ENCODE assay signal across 19 cellular contexts in the genomic region with DNA sequence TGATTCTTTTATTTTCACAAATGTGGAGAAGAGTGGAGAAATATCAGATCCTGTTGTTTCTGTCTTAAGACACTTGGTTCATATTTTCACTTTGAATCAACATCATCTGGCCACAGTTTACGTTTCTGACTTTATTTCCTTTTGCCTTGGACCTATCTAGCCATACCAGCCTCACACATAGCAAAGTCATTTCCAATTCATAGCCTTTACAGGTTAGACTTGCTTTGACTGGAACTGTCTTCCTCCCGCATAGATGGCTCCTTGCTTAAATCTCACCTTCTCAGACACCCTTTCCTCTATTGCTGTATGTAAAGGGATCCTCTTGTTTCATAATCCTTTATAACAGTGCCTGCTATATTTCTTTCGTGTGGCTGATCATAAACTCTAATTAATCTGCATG.
A peak's percentile ranks its signal among the peaks of the same experiment; 100 is the strongest.
DNase-seq lines count a peak whose midpoint lies in the region; ATAC-seq, FAIRE-seq and TF ChIP-seq lines count a peak whose summit lies in the region.
"Had no signal": no experiment of that assay in that cellular context is flagged by ENCODE, and none has a peak within 500 bp of the region (broad histone marks: within the 10 kb centered on the region; RNA-seq: fewer than 3 reads in every experiment).

No MANE protein-coding gene starts in this region.

- no peaks in the 10 kb centered on the region for H3K4me1 ChIP-seq in GM23338 (ENCODE audit: insufficient read depth)
- no peaks in the 10 kb centered on the region for H3K4me1 ChIP-seq in GM12878 (ENCODE audit: control insufficient read depth, insufficient read depth, low read length)
- no peaks in the 10 kb centered on the region for H3K4me1 ChIP-seq in thyroid gland

- CTCF ChIA-PET in GM12878 (lab: Yijun Ruan, JAX): no interaction called here

- H3K36me3 ChIP-seq in GM23338 (ENCODE audit: insufficient read depth) (no peaks in the 10 kb centered on the region), GM12878 (ENCODE audit: control insufficient read depth in 2 of 2, insufficient read depth in 2 of 2, low read length in 1 of 2) (no peaks in the 10 kb centered on the region), thyroid gland (no peaks in the 10 kb centered on the region)

- no peaks in the 10 kb centered on the region for H3K36me3 Mint-ChIP-seq in GM23338 (ENCODE audit: low read depth)
- H3K36me3 Mint-ChIP-seq: CD4-positive, alpha-beta memory T cell had no signal

- no peak for TF ChIP-seq RAD21 in GM12878 (IDR thresholded peaks at IDR 0.05; ENCODE audit: insufficient read depth, low read depth, low read length)

- ATAC-seq in GM18870 (IDR thresholded peaks at IDR 0.05; ENCODE audit: unreplicated experiment) (peak; percentile 62), GM23338 (no peak), HG03159 (IDR thresholded peaks at IDR 0.05; ENCODE audit: unreplicated experiment) (peak; percentile 42), GM12878 (peak; percentile 47)

- H3K27me3 ChIP-seq in GM23338 (ENCODE audit: insufficient read depth) (no peaks in the 10 kb centered on the region), GM12878 (replicated peaks in 1 of 2; ENCODE audit: control insufficient read depth in 2 of 2, insufficient read depth in 2 of 2, low read length in 1 of 2) (no peaks in the 10 kb centered on the region), thyroid gland (no peaks in the 10 kb centered on the region)

- H3K27me3 Mint-ChIP-seq in GM23338 (ENCODE audit: insufficient read depth, low read depth, poor library complexity): no peaks in the 10 kb centered on the region
- H3K27me3 Mint-ChIP-seq: B cell; CD4-positive, alpha-beta memory T cell had no signal

- H3K9me3 ChIP-seq in GM12878 (replicated peaks; ENCODE audit: control insufficient read depth, insufficient read depth, low read length) (no peaks in the 10 kb centered on the region), thyroid gland (no peaks in the 10 kb centered on the region)

- peaks cover 9% of the 10 kb centered on the region; the same call in 1 of the 3 replicates for H3K9me3 Mint-ChIP-seq in GM23338

- H4K20me1 ChIP-seq in GM23338 (replicated peaks; ENCODE audit: insufficient read depth): no peaks in the 10 kb centered on the region
- H4K20me1 ChIP-seq in GM12878 (ENCODE audit: control insufficient read depth, insufficient read depth): no peaks in the 10 kb centered on the region

- no peak overlapping the region for H3K4me3 Mint-ChIP-seq in GM23338
- H3K4me3 Mint-ChIP-seq: B cell; CD4-positive, alpha-beta memory T cell; H9 had no signal

- intact Hi-C loops in GM12878 (cut with micrococcal nuclease; ENCODE audit: unreplicated experiment): no loop called here
- intact Hi-C loops in thyroid gland (cut with DNase I): no loop called here

- H3K27ac ChIP-seq in GM23338 (ENCODE audit: low read depth) (no peak overlapping the region), GM12878 (ENCODE audit: control insufficient read depth, insufficient read depth) (no peak overlapping the region), thyroid gland (no peak overlapping the region)
- H3K27ac ChIP-seq: C4-2B had no signal

- H3K4me3 ChIP-seq in GM23338: no peak overlapping the region
- H3K4me3 ChIP-seq in GM12878: no peak overlapping the region
- no peak overlapping the region for H3K4me3 ChIP-seq in thyroid gland (replicated peaks in 1 of 3)

- H3K27ac Mint-ChIP-seq in GM23338: no peak overlapping the region
- H3K27ac Mint-ChIP-seq: B cell; CD4-positive, alpha-beta memory T cell; H9 had no signal

- no TSS peak for BruUV-seq in GM12878 (replicated peaks; lab: Mats Ljungman, UMichigan)

- no peak overlapping the region for H3K4me2 ChIP-seq in GM23338
- no peak overlapping the region for H3K4me2 ChIP-seq in GM12878 (ENCODE audit: control insufficient read depth, insufficient read depth)

- no peak for FAIRE-seq in GM12878 (lab: Jason Lieb, UNC)
- FAIRE-seq: A204.1, D721Med had no signal

- no peak for TF ChIP-seq CTCF in GM23338 (conservative IDR thresholded peaks at IDR 0.05; ENCODE audit: low read depth in 2 of 2)
- TF ChIP-seq CTCF in GM12878 (IDR thresholded peaks at IDR 0.05 in 2 of 3, conservative IDR thresholded peaks at IDR 0.05 in 1 of 3; ENCODE audit: control insufficient read depth in 2 of 3, extremely low read depth in 1 of 3, insufficient read depth in 1 of 3, low read depth in 3 of 3, low read length in 3 of 3): no peak
- no peak for TF ChIP-seq CTCF in thyroid gland (IDR thresholded peaks at IDR 0.05)

- in situ Hi-C loops in GM12878 (cut with MboI): no loop called here

- H3K9me2 ChIP-seq in GM23338 (ENCODE audit: insufficient read depth): no peaks in the 10 kb centered on the region

- no peak for DNase-seq in GM23338 (ENCODE audit: low spot score)
- DNase-seq in GM12878 (ENCODE audit: low read depth, low spot score): no peak
- DNase-seq in DMS 273 (lab: John Stamatoyannopoulos, UW; ENCODE audit: unreplicated experiment): no peak
- DNase-seq in thyroid gland: no peak
- no peak for DNase-seq in DMS153 treated with DMSO at 0.1 percent for 48 hours (lab: John Stamatoyannopoulos, UW; ENCODE audit: unreplicated experiment)
- DNase-seq: CD4-positive, alpha-beta memory T cell; DMS53; GF-D8; GOT3; H9; IMR-90; Kasumi-1; KBM-7 had no signal

- no peak overlapping the region for H3K9ac ChIP-seq in GM12878 (ENCODE audit: control insufficient read depth, insufficient read depth, low read length)

- H3K79me2 ChIP-seq in GM23338 (replicated peaks; ENCODE audit: insufficient read depth) (no peaks in the 10 kb centered on the region), GM12878 (ENCODE audit: control insufficient read depth, insufficient read depth, low read length) (no peaks in the 10 kb centered on the region)

- no peaks in the 10 kb centered on the region; the same call in 1 of the 3 replicates for H3K4me1 Mint-ChIP-seq in GM23338
- H3K4me1 Mint-ChIP-seq: B cell; CD4-positive, alpha-beta memory T cell had no signal

- H3F3A ChIP-seq in GM23338 (replicated peaks; ENCODE audit: low read depth): no peaks in the 10 kb centered on the region

- RAD21 ChIA-PET in GM12878 (lab: Charles Lee; ENCODE audit: unreplicated experiment): no interaction called here

- H2AFZ ChIP-seq in GM23338 (peak overlapping the region; percentile 23; the same call in 1 of the 2 replicates), GM12878 (ENCODE audit: control insufficient read depth, low read depth, low read length) (no peak overlapping the region)

- 28% methylated on average over 3 of the region's 3 CpGs for WGBS in GM12878 (ENCODE audit: insufficient coverage, insufficient replicate concordance, low lambda C conversion rate, missing lambda C conversion rate)
- 81 to 86% methylated on average over 3 of the region's 3 CpGs for WGBS in thyroid gland, 2 donors

- TF ChIP-seq POLR2A in GM12878 (IDR thresholded peaks at IDR 0.05; ENCODE audit: low read depth, low read length) (no peak), thyroid gland (IDR thresholded peaks at IDR 0.05) (no peak)

- no peak for TF ChIP-seq EP300 in GM12878 (IDR thresholded peaks at IDR 0.05; ENCODE audit: borderline replicate concordance in 1 of 2, control insufficient read depth in 1 of 2, low read depth in 2 of 2, low read length in 2 of 2)

- POLR2A ChIA-PET in GM12878 (lab: Charles Lee): no interaction called here

- SMC1A ChIA-PET in GM12878 (lab: Charles Lee; ENCODE audit: uncharacterized antibody, unreplicated experiment): interaction anchor here (1.0 kb wide), 1 partner anchor 19 kb away, joined by 3 read pairs; no protein-coding TSS in a partner anchor

TF ChIP-seq in GM23338, 12 proteins besides CTCF, POLR2A, EP300 and RAD21 (continues in another document):
- TF ChIP-seq NANOG (IDR thresholded peaks at IDR 0.05; ENCODE audit: borderline replicate concordance) (no peak), STAT1 (IDR thresholded peaks at IDR 0.05; ENCODE audit: unreplicated experiment) (no peak)

TF ChIP-seq in GM12878, 131 proteins besides CTCF, POLR2A, EP300 and RAD21 (continues in another document):
- TF ChIP-seq MEF2B (IDR thresholded peaks at IDR 0.05; ENCODE audit: partially characterized antibody, poor library complexity, severe bottlenecking) (no peak), SPI1 (IDR thresholded peaks at IDR 0.05; ENCODE audit: borderline replicate concordance, insufficient read depth, low read depth, low read length) (no peak), GABPA (IDR thresholded peaks at IDR 0.05; ENCODE audit: low read depth) (no peak), ETV6 (conservative IDR thresholded peaks at IDR 0.05 in 1 of 2, IDR thresholded peaks at IDR 0.05 in 1 of 2; ENCODE audit: borderline replicate concordance in 1 of 2, low read depth in 1 of 2) (no peak), HDGF (IDR thresholded peaks at IDR 0.05) (no peak)
- TF ChIP-seq, protein P1, sequence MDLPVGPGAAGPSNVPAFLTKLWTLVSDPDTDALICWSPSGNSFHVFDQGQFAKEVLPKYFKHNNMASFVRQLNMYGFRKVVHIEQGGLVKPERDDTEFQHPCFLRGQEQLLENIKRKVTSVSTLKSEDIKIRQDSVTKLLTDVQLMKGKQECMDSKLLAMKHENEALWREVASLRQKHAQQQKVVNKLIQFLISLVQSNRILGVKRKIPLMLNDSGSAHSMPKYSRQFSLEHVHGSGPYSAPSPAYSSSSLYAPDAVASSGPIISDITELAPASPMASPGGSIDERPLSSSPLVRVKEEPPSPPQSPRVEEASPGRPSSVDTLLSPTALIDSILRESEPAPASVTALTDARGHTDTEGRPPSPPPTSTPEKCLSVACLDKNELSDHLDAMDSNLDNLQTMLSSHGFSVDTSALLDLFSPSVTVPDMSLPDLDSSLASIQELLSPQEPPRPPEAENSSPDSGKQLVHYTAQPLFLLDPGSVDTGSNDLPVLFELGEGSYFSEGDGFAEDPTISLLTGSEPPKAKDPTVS (IDR thresholded peaks at IDR 0.05; ENCODE audit: low read depth, low read length): no peak
